20 cellular contexts compared by ENCODE assay signal in genomic region chr1:119652587-119652986, GRCh38. TPM values are rescaled to one million over a fixed set of nuclear protein-coding genes. Genes with fewer than 3 reads are reported as not detected.
DNase-seq lines count a peak whose midpoint lies in the region; TF ChIP-seq lines count a peak whose summit lies in the region.
"Had no signal": no experiment of that assay in that cellular context is flagged by ENCODE, and none has a peak within 500 bp of the region (broad histone marks: within the 10 kb centered on the region; RNA-seq: fewer than 3 reads in every experiment).

No MANE protein-coding gene starts in this region.

- TF ChIP-seq CTCF in mammary epithelial cell (conservative IDR thresholded peaks at IDR 0.05 in 1 of 2, IDR thresholded peaks at IDR 0.05 in 1 of 2; ENCODE audit: extremely low read depth in 1 of 2, insufficient read depth in 1 of 2, low read depth in 1 of 2, low read length in 2 of 2) (no peak), MCF 10A (IDR thresholded peaks at IDR 0.05; ENCODE audit: unreplicated experiment) (no peak), chondrocyte (IDR thresholded peaks at IDR 0.05) (no peak)

- no peaks in the 10 kb centered on the region for H3K27me3 ChIP-seq in mammary epithelial cell (ENCODE audit: insufficient read depth, low read length)

- CTCF ChIA-PET in mammary epithelial cell (lab: Charles Lee; ENCODE audit: low non-redundant PET) (no interaction called here), MCF 10A (lab: Yijun Ruan, JAX) (interaction anchor here (1.4 to 2.0 kb wide), 3 partner anchors 10 to 37 kb away, joined by 4 to 7 read pairs (median 4); no protein-coding TSS in a partner anchor)

- H3K27ac ChIP-seq in mammary epithelial cell (ENCODE audit: insufficient read depth, low read depth, low read length): no peak overlapping the region
- H3K27ac ChIP-seq: A549; BLaER1 treated with 17β-estradiol and CSF1 and Interleukin-3, amounts not matched to agents 10 nM and 100 nM had no signal

- H3K36me3 Mint-ChIP-seq in MCF 10A (ENCODE audit: insufficient read depth, unreplicated experiment) (no peaks in the 10 kb centered on the region), chondrocyte (ENCODE audit: low read depth) (no peaks in the 10 kb centered on the region)
- H3K36me3 Mint-ChIP-seq: CD8-positive, alpha-beta memory T cell had no signal

- H3K4me2 ChIP-seq in mammary epithelial cell (ENCODE audit: insufficient read depth, low read depth, low read length): no peak overlapping the region
- H3K4me2 ChIP-seq: A549; BLaER1 treated with 17β-estradiol and CSF1 and Interleukin-3, amounts not matched to agents 10 nM and 100 nM had no signal

- peaks cover 4% of the 10 kb centered on the region for H3K79me2 ChIP-seq in mammary epithelial cell (ENCODE audit: insufficient read depth, low read length)

- H3K36me3 ChIP-seq in mammary epithelial cell (ENCODE audit: insufficient read depth, low read length): no peaks in the 10 kb centered on the region
- H3K36me3 ChIP-seq: BE2C; BLaER1 treated with 17β-estradiol and CSF1 and Interleukin-3, amounts not matched to agents 10 nM and 100 nM; HAP-1 had no signal

- no peaks in the 10 kb centered on the region for H4K20me1 ChIP-seq in mammary epithelial cell (ENCODE audit: insufficient read depth, low read length)
- H4K20me1 ChIP-seq: BLaER1 treated with 17β-estradiol and CSF1 and Interleukin-3, amounts not matched to agents 10 nM and 100 nM had no signal

- in situ Hi-C loops in mammary epithelial cell (cut with MboI; ENCODE audit: low sequenced_read_pairs in 2 of 2) (no loop called here), G401 (cut with HindIII; ENCODE audit: low sequenced_read_pairs) (no loop called here)

- peak overlapping the region; percentile 48 for H2AFZ ChIP-seq in mammary epithelial cell (ENCODE audit: low read depth, low read length)

- no peaks in the 10 kb centered on the region for H3K9me3 Mint-ChIP-seq in MCF 10A (ENCODE audit: unreplicated experiment)
- H3K9me3 Mint-ChIP-seq in chondrocyte (ENCODE audit: low read depth): no peaks in the 10 kb centered on the region
- H3K9me3 Mint-ChIP-seq: CD4-positive, alpha-beta T cell had no signal

- DNase-seq in mammary epithelial cell: no peak
- no peak for DNase-seq in MCF 10A (ENCODE audit: unreplicated experiment)
- peak; percentile 29 for DNase-seq in M059J (ENCODE audit: low read depth)
- peak; percentile 65 for DNase-seq in islet precursor cell
- no peak for DNase-seq in chondrocyte (ENCODE audit: low spot score)
- DNase-seq in germinal center (ENCODE audit: low spot score): no peak
- no peak for DNase-seq in G401 (ENCODE audit: low spot score)
- DNase-seq: 8988T; ACHN; AML-193; BE2C; CD4-positive, alpha-beta T cell; CD8-positive, alpha-beta memory T cell; DMS 273 treated with DMSO at 0.1 percent for 48 hours; DMS79; GF-D8; GOT3 had no signal

- WGBS in mammary epithelial cell (ENCODE audit: low coverage, missing lambda C conversion rate): 100% methylated on average over 4 of the region's 4 CpGs

- dilution Hi-C loops in mammary epithelial cell (cut with HindIII; ENCODE audit: low sequenced_read_pairs): no loop called here

- H3K27ac Mint-ChIP-seq in MCF 10A (ENCODE audit: low read depth, unreplicated experiment) (no peak overlapping the region), chondrocyte (ENCODE audit: unreplicated experiment) (no peak overlapping the region)
- H3K27ac Mint-ChIP-seq: CD4-positive, alpha-beta T cell; CD8-positive, alpha-beta memory T cell had no signal

- peaks cover 14% of the 10 kb centered on the region for H3K27me3 Mint-ChIP-seq in MCF 10A (ENCODE audit: insufficient read depth, unreplicated experiment)
- no peaks in the 10 kb centered on the region for H3K27me3 Mint-ChIP-seq in chondrocyte (ENCODE audit: low read depth)

- POLR2A ChIA-PET in MCF 10A (lab: Yijun Ruan, JAX): interaction anchor here (0.9 to 12.4 kb wide), 2 partner anchors 23 to 378 kb away, joined by 4 to 161 read pairs; no protein-coding TSS in a partner anchor

- no peak overlapping the region for H3K9ac ChIP-seq in mammary epithelial cell (ENCODE audit: insufficient read depth, low read length)
- H3K9ac ChIP-seq: BLaER1 treated with 17β-estradiol and CSF1 and Interleukin-3, amounts not matched to agents 10 nM and 100 nM had no signal

- BruUV-seq in mammary epithelial cell (replicated peaks; lab: Mats Ljungman, UMichigan) (no TSS peak), MCF 10A (replicated peaks; lab: Mats Ljungman, UMichigan) (no TSS peak)

- H3K4me1 ChIP-seq in mammary epithelial cell (ENCODE audit: insufficient read depth, low read length): peaks cover 25% of the 10 kb centered on the region
- H3K4me1 ChIP-seq: BE2C had no signal

- no peaks in the 10 kb centered on the region for H3K9me3 ChIP-seq in mammary epithelial cell (replicated peaks; ENCODE audit: insufficient read depth, low read length)
- H3K9me3 ChIP-seq: A549; BE2C; BLaER1 treated with 17β-estradiol and CSF1 and Interleukin-3, amounts not matched to agents 10 nM and 100 nM; HAP-1 had no signal

- H3K4me1 Mint-ChIP-seq in MCF 10A (ENCODE audit: insufficient read depth, unreplicated experiment) (peaks cover 18% of the 10 kb centered on the region), chondrocyte (ENCODE audit: low read depth) (peaks cover 45% of the 10 kb centered on the region)

- no peak overlapping the region for H3K4me3 Mint-ChIP-seq in MCF 10A (ENCODE audit: unreplicated experiment)
- no peak overlapping the region for H3K4me3 Mint-ChIP-seq in chondrocyte (ENCODE audit: unreplicated experiment)
- H3K4me3 Mint-ChIP-seq: CD4-positive, alpha-beta T cell; CD8-positive, alpha-beta memory T cell had no signal

- intact Hi-C loops in mammary epithelial cell (cut with micrococcal nuclease): no loop called here
- intact Hi-C loops in MCF 10A (cut with micrococcal nuclease): no loop called here

- no peak overlapping the region for H3K4me3 ChIP-seq in mammary epithelial cell (replicated peaks in 1 of 3; ENCODE audit: insufficient read depth in 1 of 3, low read depth in 2 of 3, low read length in 3 of 3)
- H3K4me3 ChIP-seq: A549; BLaER1 treated with 17β-estradiol and CSF1 and Interleukin-3, amounts not matched to agents 10 nM and 100 nM; HAP-1 had no signal

RNA-seq across cellular contexts. Expression of gene ZNF697, which starts 4.5 kb away (rescaled TPM):
- total RNA-seq in mammary epithelial cell: 1 to 10 TPM; 7.3 to 9.4 TPM
- polyA plus RNA-seq in mammary epithelial cell: 1.8 TPM
- 5.2 TPM for polyA minus RNA-seq in mammary epithelial cell
- 12.2 and 13.2 TPM in 2 replicates for total RNA-seq in MCF 10A (2022)
- 2.2 and 5.2 TPM in 2 replicates for total RNA-seq in M059J (2014; rRNA removed; shearing (Covaris generic))
- 9.4 to 13.6 TPM (median 13.3 TPM) in 3 replicates for total RNA-seq in chondrocyte
- 2.6 and 4.5 TPM in 2 replicates for total RNA-seq in G401 (2014; rRNA removed; shearing (Covaris generic))
- polyA plus RNA-seq: CD8-positive, alpha-beta memory T cell had no signal

RNA-seq across cellular contexts. Expression of gene PHGDH, which starts 59.1 kb away (rescaled TPM):
- total RNA-seq in mammary epithelial cell (100 to 1,000 TPM; 171 to 211 TPM), MCF 10A (2022) (165 and 198 TPM in 2 replicates), chondrocyte (65.8 to 300 TPM (median 274 TPM) in 3 replicates)
- 65.8 TPM for polyA plus RNA-seq in mammary epithelial cell
- polyA minus RNA-seq in mammary epithelial cell: 152 TPM
- 35.5 and 52.1 TPM in 2 replicates for total RNA-seq in M059J (2014; rRNA removed; shearing (Covaris generic))
- 180 and 181 TPM in 2 replicates for total RNA-seq in G401 (2014; rRNA removed; shearing (Covaris generic))

Comparison
In these comparisons a context has a peak if more than half of its experiments do, and no peak if none do; other contexts are left out.
1. DNase-seq: peak in M059J (single experiment) and islet precursor cell (single experiment); none in mammary epithelial cell (single experiment), MCF 10A (single experiment), chondrocyte (single experiment), germinal center (single experiment) and G401 (single experiment).